In genomic region chrX:129553619-129554288, GRCh38 we compare ENCODE assay signal across 13 cellular contexts. TPM values are rescaled to one million over a fixed set of nuclear protein-coding genes. Genes with fewer than 3 reads are reported as not detected.
A peak's percentile ranks its signal among the peaks of the same experiment; 100 is the strongest.
DNase-seq lines count a peak whose midpoint lies in the region; ATAC-seq and TF ChIP-seq lines count a peak whose summit lies in the region.
"Had no signal": no experiment of that assay in that cellular context is flagged by ENCODE, and none has a peak within 500 bp of the region (broad histone marks: within the 10 kb centered on the region; RNA-seq: fewer than 3 reads in every experiment).

No MANE protein-coding gene starts in this region.

- CTCF ChIA-PET in activated CD4-positive, alpha-beta T cell treated with anti-CD3 and anti-CD28 coated beads for 36 hours (lab: Charles Lee), result no interaction called here

- intact Hi-C loops in activated CD4-positive, alpha-beta T cell treated with anti-CD3 and anti-CD28 coated beads for 36 hours (cut with DNase I, micrococcal nuclease), result no loop called here
- intact Hi-C loops in testis (cut with DNase I; ENCODE audit: low total_unique reads), result no loop called here

- no peak for TF ChIP-seq POLR2A in testis (IDR thresholded peaks at IDR 0.05)

- POLR2A ChIA-PET in activated CD4-positive, alpha-beta T cell treated with anti-CD3 and anti-CD28 coated beads for 36 hours (lab: Charles Lee), result no interaction called here

- H3K27ac ChIP-seq in OCI-LY3 (ENCODE audit: low read length) (peak overlapping the region; percentile 73), testis (no peak overlapping the region)

- H3K36me3 ChIP-seq in OCI-LY3 (replicated peaks; ENCODE audit: low read depth, low read length) (peaks cover 25% of the 10 kb centered on the region), testis (ENCODE audit: low read depth, missing control alignments) (no peaks in the 10 kb centered on the region)

- H4K20me1 ChIP-seq in OCI-LY3 (ENCODE audit: insufficient read depth, low read length), result no peaks in the 10 kb centered on the region

- WGBS in testis, 2 donors, result 58 to 81% methylated on average over 3 of the region's 3 CpGs

- DNase-seq in activated CD4-positive, alpha-beta T cell treated with anti-CD3 and anti-CD28 coated beads for 36 hours, result no peak
- no peak for DNase-seq in NCI-H774 (lab: John Stamatoyannopoulos, UW)
- no peak for DNase-seq in mucosa of gallbladder (ENCODE audit: low spot score)
- DNase-seq in testis, result no peak
- DNase-seq: activated T-cell treated with anti-CD3 and anti-CD28 coated beads, Interleukin-2, amount 50 U/mL, for 4 hours; CD4-positive, CD25-positive, alpha-beta regulatory T cell; NCI-H1105 had no signal

- ATAC-seq in GM18498 (IDR thresholded peaks at IDR 0.05; ENCODE audit: unreplicated experiment), result peak; percentile 97
- ATAC-seq in GM21390 (IDR thresholded peaks at IDR 0.05; ENCODE audit: unreplicated experiment), result peak; percentile 98
- peak; percentile 92 for ATAC-seq in HG03097 (IDR thresholded peaks at IDR 0.05; ENCODE audit: low FRiP score, unreplicated experiment)
- no peak for ATAC-seq in activated CD4-positive, alpha-beta T cell treated with anti-CD3 and anti-CD28 coated beads for 36 hours
- ATAC-seq: activated T-cell treated with anti-CD3 and anti-CD28 coated beads, Interleukin-2, amount 50 U/mL, for 4 hours; GM23338 had no signal

- no peaks in the 10 kb centered on the region for H3K4me1 Mint-ChIP-seq in activated CD4-positive, alpha-beta T cell treated with anti-CD3 and anti-CD28 coated beads for 36 hours
- H3K4me1 Mint-ChIP-seq: CD4-positive, CD25-positive, alpha-beta regulatory T cell; GM23338; neural crest cell had no signal

- H3K27me3 Mint-ChIP-seq in activated CD4-positive, alpha-beta T cell treated with anti-CD3 and anti-CD28 coated beads for 36 hours, result no peaks in the 10 kb centered on the region

- H3K4me1 ChIP-seq in OCI-LY3 (ENCODE audit: low read length) (peaks cover 41% of the 10 kb centered on the region), testis (peaks cover under 1% of the 10 kb centered on the region)

- H3K79me2 ChIP-seq in OCI-LY3 (ENCODE audit: low read length), result no peaks in the 10 kb centered on the region

- TF ChIP-seq CTCF in OCI-LY3 (IDR thresholded peaks at IDR 0.05; ENCODE audit: low read depth, low read length) (no peak), testis (IDR thresholded peaks at IDR 0.05) (no peak)

- no peaks in the 10 kb centered on the region for H3K9me3 ChIP-seq in OCI-LY3 (ENCODE audit: insufficient read depth, low read length)
- H3K9me3 ChIP-seq in testis, result no peaks in the 10 kb centered on the region

- H3K4me3 ChIP-seq in OCI-LY3 (ENCODE audit: low read length) (peak overlapping the region; percentile 29), testis (no peak overlapping the region)
- H3K4me3 ChIP-seq: GM23338 had no signal

- H3K27me3 ChIP-seq in OCI-LY3 (ENCODE audit: low read depth, low read length) (no peaks in the 10 kb centered on the region), testis (no peaks in the 10 kb centered on the region)

- peak overlapping the region; percentile 23; the same call in 1 of the 2 replicates for H3K9ac ChIP-seq in OCI-LY3 (ENCODE audit: low read length)

- H3K36me3 Mint-ChIP-seq in activated CD4-positive, alpha-beta T cell treated with anti-CD3 and anti-CD28 coated beads for 36 hours (ENCODE audit: low read depth), result peaks cover 3% of the 10 kb centered on the region
- H3K36me3 Mint-ChIP-seq: CD4-positive, CD25-positive, alpha-beta regulatory T cell had no signal

- H3K27ac Mint-ChIP-seq in activated CD4-positive, alpha-beta T cell treated with anti-CD3 and anti-CD28 coated beads for 36 hours, result no peak overlapping the region
- H3K27ac Mint-ChIP-seq: CD4-positive, CD25-positive, alpha-beta regulatory T cell; GM23338 had no signal

- H3K4me3 Mint-ChIP-seq in activated CD4-positive, alpha-beta T cell treated with anti-CD3 and anti-CD28 coated beads for 36 hours, result no peak overlapping the region
- H3K4me3 Mint-ChIP-seq: activated T-cell treated with anti-CD3 and anti-CD28 coated beads, Interleukin-2, amount 50 U/mL, for 4 hours; CD4-positive, CD25-positive, alpha-beta regulatory T cell; GM23338; neural crest cell had no signal

- no peaks in the 10 kb centered on the region for H3K9me3 Mint-ChIP-seq in activated CD4-positive, alpha-beta T cell treated with anti-CD3 and anti-CD28 coated beads for 36 hours (ENCODE audit: low read depth)
- H3K9me3 Mint-ChIP-seq: activated T-cell treated with anti-CD3 and anti-CD28 coated beads, Interleukin-2, amount 50 U/mL, for 4 hours; CD4-positive, CD25-positive, alpha-beta regulatory T cell; GM23338; neural crest cell had no signal

- H2AFZ ChIP-seq in OCI-LY3 (ENCODE audit: low read depth, low read length), result no peak overlapping the region
- H2AFZ ChIP-seq: GM23338 had no signal

- peak overlapping the region; percentile 77 for H3K4me2 ChIP-seq in OCI-LY3 (ENCODE audit: low read length)
- H3K4me2 ChIP-seq: GM23338 had no signal

RNA-seq across cellular contexts. Expression of gene OCRL, which starts 13.7 kb away (rescaled TPM):
- 1 to 10 TPM; 3.5 to 3.8 TPM for total RNA-seq in activated CD4-positive, alpha-beta T cell treated with anti-CD3 and anti-CD28 coated beads for 36 hours
- total RNA-seq in mucosa of gallbladder (30.3 TPM), testis (10 to 100 TPM; 88.2 to 94.1 TPM)
- polyA plus RNA-seq in testis (ENCODE audit: insufficient read depth, low read depth, low replicate concordance), result 67.9 TPM

RNA-seq across cellular contexts. Expression of gene SMARCA1, which starts 30.5 kb away (rescaled TPM):
- under 1 TPM; 0.21 to 0.23 TPM for total RNA-seq in activated CD4-positive, alpha-beta T cell treated with anti-CD3 and anti-CD28 coated beads for 36 hours
- total RNA-seq in mucosa of gallbladder, result 28.8 TPM
- total RNA-seq in testis, result 100 to 1,000 TPM; 190 to 208 TPM
- 79.2 TPM for polyA plus RNA-seq in testis (ENCODE audit: insufficient read depth, low read depth, low replicate concordance)

Comparison
In these comparisons a context has a peak if more than half of its experiments do, and no peak if none do; other contexts are left out.
1. RNA of gene SMARCA1, which starts 30.5 kb away (total RNA-seq): 190 to 208 TPM in testis and 28.8 TPM in mucosa of gallbladder (single experiment); 0.21 to 0.23 TPM in activated CD4-positive, alpha-beta T cell treated with anti-CD3 and anti-CD28 coated beads for 36 hours; every median in the first group is over 10 times any median in the second.